ENCODE assay signal across 14 cellular contexts in the genomic region with DNA sequence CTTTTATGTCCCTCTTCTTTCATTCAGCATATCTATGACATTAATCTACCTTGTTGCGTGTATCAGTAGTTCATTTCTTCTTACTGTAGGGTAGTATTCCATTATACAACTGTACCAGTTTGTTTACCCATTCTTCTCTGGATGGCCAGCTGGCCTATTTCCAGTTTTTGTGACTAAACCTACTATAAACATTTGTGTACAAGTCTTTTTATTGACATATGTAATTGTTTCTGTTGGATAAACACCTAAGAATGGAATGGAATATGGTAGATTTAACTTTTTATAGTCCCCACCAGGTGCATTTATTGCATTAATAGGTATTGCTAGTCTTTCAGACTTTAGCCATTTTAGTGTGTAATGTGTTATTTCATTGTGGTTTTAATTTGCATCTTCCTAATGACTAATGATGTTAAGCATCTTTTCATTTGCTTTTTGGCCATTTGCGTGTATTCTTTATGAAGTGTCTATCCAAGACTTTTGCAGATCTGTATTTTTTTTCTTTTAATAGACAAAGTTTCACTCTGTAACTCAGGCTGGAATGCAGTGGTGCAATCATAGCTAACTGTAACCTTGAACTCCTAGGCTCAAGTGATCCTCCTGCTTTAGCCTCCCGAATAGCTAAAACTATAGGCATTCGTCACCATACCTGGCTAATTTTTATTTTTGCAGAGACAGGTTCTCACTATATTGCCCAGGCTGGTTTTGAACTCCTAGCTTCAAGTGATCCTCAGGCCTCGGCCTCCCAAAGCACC.
"Had no signal": no experiment of that assay in that cellular context is flagged by ENCODE, and none has a peak within 500 bp of the region (broad histone marks: within the 10 kb centered on the region; RNA-seq: fewer than 3 reads in every experiment).

No MANE protein-coding gene starts in this region.

- H3K9me3 Mint-ChIP-seq: activated naive CD4-positive, alpha-beta T cell treated with anti-CD3 and anti-CD28 coated beads, Interleukin-2, amount 10 ng/mL, durations not matched to agents 7 days and 5 days; endodermal cell; stimulated activated naive CD8-positive, alpha-beta T cell treated with anti-CD3 and anti-CD28 coated beads, Interleukin-15, Interleukin-2, amounts not matched to agents 100 ng/mL and 50 ng/mL, for 24 hours; T-helper 2 cell treated with Interferon-gamma antibody and Interleukin-4, amounts not matched to agents 5 μg/mL and 100 μg/mL, for 36 hours had no signal

- H3K4me1 Mint-ChIP-seq: activated naive CD4-positive, alpha-beta T cell treated with anti-CD3 and anti-CD28 coated beads, Interleukin-2, amount 10 ng/mL, durations not matched to agents 7 days and 5 days had no signal

- ATAC-seq: activated CD4-positive, CD25-positive, alpha-beta regulatory T cell treated with anti-CD3 and anti-CD28 coated beads, Interleukin-2, amount 50 U/mL, for 24 hours; left colon; lower lobe of right lung; psoas muscle had no signal

- H3K4me1 ChIP-seq: lower lobe of right lung, psoas muscle, right lobe of liver, suprapubic skin had no signal

- H3K27ac Mint-ChIP-seq: activated naive CD4-positive, alpha-beta T cell treated with anti-CD3 and anti-CD28 coated beads, Interleukin-2, amount 10 ng/mL, durations not matched to agents 7 days and 5 days; endodermal cell; stimulated activated naive CD8-positive, alpha-beta T cell treated with anti-CD3 and anti-CD28 coated beads, Interleukin-15, Interleukin-2, amounts not matched to agents 100 ng/mL and 50 ng/mL, for 24 hours; T-helper 2 cell treated with Interferon-gamma antibody and Interleukin-4, amounts not matched to agents 5 μg/mL and 100 μg/mL, for 36 hours had no signal

- H3K4me3 Mint-ChIP-seq: activated naive CD4-positive, alpha-beta T cell treated with anti-CD3 and anti-CD28 coated beads, Interleukin-2, amount 10 ng/mL, durations not matched to agents 7 days and 5 days; endodermal cell; stimulated activated naive CD8-positive, alpha-beta T cell treated with anti-CD3 and anti-CD28 coated beads, Interleukin-15, Interleukin-2, amounts not matched to agents 100 ng/mL and 50 ng/mL, for 24 hours; T-helper 2 cell treated with Interferon-gamma antibody and Interleukin-4, amounts not matched to agents 5 μg/mL and 100 μg/mL, for 36 hours had no signal

- H3K27me3 Mint-ChIP-seq: activated naive CD4-positive, alpha-beta T cell treated with anti-CD3 and anti-CD28 coated beads, Interleukin-2, amount 10 ng/mL, durations not matched to agents 7 days and 5 days; stimulated activated naive CD8-positive, alpha-beta T cell treated with anti-CD3 and anti-CD28 coated beads, Interleukin-15, Interleukin-2, amounts not matched to agents 100 ng/mL and 50 ng/mL, for 24 hours had no signal

- H3K4me3 ChIP-seq: dorsolateral prefrontal cortex, lower lobe of right lung, psoas muscle, right lobe of liver, suprapubic skin had no signal

- H3K9me3 ChIP-seq: lower lobe of right lung, psoas muscle, right lobe of liver, suprapubic skin had no signal

- H3K27me3 ChIP-seq: dorsolateral prefrontal cortex, right lobe of liver, suprapubic skin had no signal

- H3K27ac ChIP-seq: dorsolateral prefrontal cortex, lower lobe of right lung, psoas muscle, right lobe of liver, suprapubic skin had no signal

- DNase-seq: activated CD4-positive, alpha-beta T cell treated with anti-CD3 and anti-CD28 coated beads, Interleukin-2, amount 50 U/mL, for 1 hour; activated naive CD4-positive, alpha-beta T cell treated with anti-CD3 and anti-CD28 coated beads, Interleukin-2, amount 10 ng/mL, durations not matched to agents 7 days and 5 days; dorsolateral prefrontal cortex; endodermal cell; left colon; lower lobe of right lung; midbrain; psoas muscle; right lobe of liver; trophoblast cell had no signal
